8 cellular contexts compared by ENCODE assay signal in genomic region chr10:63711866-63712716, GRCh38.
A peak's percentile ranks its signal among the peaks of the same experiment; 100 is the strongest.
DNase-seq lines count a peak whose midpoint lies in the region; ATAC-seq and TF ChIP-seq lines count a peak whose summit lies in the region.

No MANE protein-coding gene starts in this region.

- H3K27ac Mint-ChIP-seq in stimulated activated effector memory CD8-positive, alpha-beta T cell treated with anti-CD3 and anti-CD28 coated beads, Interleukin-12 subunit alpha, Interleukin-12 subunit beta, amount 100 ng/mL, for 72 hours = no peak overlapping the region

- TF ChIP-seq POLR2A in upper lobe of left lung (IDR thresholded peaks at IDR 0.05) = peak in 1 of 4 donors; percentile 20

- ATAC-seq in lower lobe of right lung (peak; percentile 94 to 95), upper lobe of left lung (ENCODE audit: low FRiP score in 2 of 2) (peak; percentile 86 to 94), GM21515 (IDR thresholded peaks at IDR 0.05; ENCODE audit: unreplicated experiment) (no peak)
- no peak for ATAC-seq in stimulated activated effector memory CD8-positive, alpha-beta T cell treated with anti-CD3 and anti-CD28 coated beads, Interleukin-12 subunit alpha, Interleukin-12 subunit beta, amount 100 ng/mL, for 72 hours

- H3K36me3 ChIP-seq in HEK293 (ENCODE audit: control insufficient read depth in 2 of 2, insufficient read depth in 1 of 2, low read length in 2 of 2) = no peaks in the 10 kb centered on the region
- no peaks in the 10 kb centered on the region for H3K36me3 ChIP-seq in NT2/D1 (ENCODE audit: insufficient read depth, insufficient read length, low read length)
- H3K36me3 ChIP-seq in lower lobe of right lung = no peaks in the 10 kb centered on the region
- H3K36me3 ChIP-seq in upper lobe of left lung = no peaks in the 10 kb centered on the region

- 16% methylated on average over 5 to 6 of the region's 6 CpGs for WGBS in upper lobe of left lung, 2 donors

- no peak for DNase-seq in NT2/D1 (ENCODE audit: low read depth, low spot score)
- DNase-seq in dorsolateral prefrontal cortex = peak; percentile 43 to 79 (median 70)
- DNase-seq in lower lobe of right lung = peak; percentile 93
- peak in 1 of 2 donors; percentile 98 for DNase-seq in upper lobe of left lung
- no peak for DNase-seq in stimulated activated effector memory CD8-positive, alpha-beta T cell treated with anti-CD3 and anti-CD28 coated beads, Interleukin-12 subunit alpha, Interleukin-12 subunit beta, amount 100 ng/mL, for 72 hours (ENCODE audit: low spot score in 2 of 2)
- DNase-seq in GM20000 (ENCODE audit: low spot score) = no peak

- no peak overlapping the region for H3K4me3 ChIP-seq in HEK293 (ENCODE audit: low read depth, low read length)
- no peak overlapping the region for H3K4me3 ChIP-seq in NT2/D1 (ENCODE audit: insufficient read length, low read depth)
- peak overlapping the region in 2 of 59 donors; percentile 12 to 36 for H3K4me3 ChIP-seq in dorsolateral prefrontal cortex
- no peak overlapping the region for H3K4me3 ChIP-seq in lower lobe of right lung
- no peak overlapping the region for H3K4me3 ChIP-seq in upper lobe of left lung

- TF ChIP-seq CTCF in HEK293 (tag by site-specific recombination; IDR thresholded peaks at IDR 0.05) (no peak; the same call in 1 of the 2 replicates), dorsolateral prefrontal cortex (IDR thresholded peaks at IDR 0.05 in 54 of 56, conservative IDR thresholded peaks at IDR 0.05 in 2 of 56; ENCODE audit: low read depth in 1 of 56, partially characterized antibody in 56 of 56) (no peak), lower lobe of right lung (IDR thresholded peaks at IDR 0.05) (no peak), upper lobe of left lung (IDR thresholded peaks at IDR 0.05) (no peak), GM20000 (IDR thresholded peaks at IDR 0.05; ENCODE audit: extremely low read depth, missing control alignments) (no peak)

- peak overlapping the region; percentile 58 for H3K9ac ChIP-seq in NT2/D1 (ENCODE audit: insufficient read length, low read depth)

- H3K4me3 Mint-ChIP-seq in stimulated activated effector memory CD8-positive, alpha-beta T cell treated with anti-CD3 and anti-CD28 coated beads, Interleukin-12 subunit alpha, Interleukin-12 subunit beta, amount 100 ng/mL, for 72 hours = no peak overlapping the region

- H3K4me1 ChIP-seq in HEK293 (ENCODE audit: control insufficient read depth, insufficient read depth, low read length) = peaks cover 21% of the 10 kb centered on the region
- peaks cover 11% of the 10 kb centered on the region for H3K4me1 ChIP-seq in NT2/D1 (ENCODE audit: insufficient read depth, insufficient read length)
- peaks cover 52% of the 10 kb centered on the region for H3K4me1 ChIP-seq in lower lobe of right lung
- H3K4me1 ChIP-seq in upper lobe of left lung = peaks cover 33 to 44% (median 38%) of the 10 kb centered on the region in 4 donors

- POLR2A ChIA-PET in HEK293 (lab: Yijun Ruan, JAX) = interaction anchor here (1.3 to 3.0 kb wide), 4 partner anchors 12 to 82 kb away, joined by 4 to 25 read pairs (median 4); no protein-coding TSS in a partner anchor

- H3K9me3 ChIP-seq in HEK293 (ENCODE audit: control insufficient read depth, insufficient read depth, low read depth, low read length) (no peaks in the 10 kb centered on the region), NT2/D1 (ENCODE audit: insufficient read depth, low read length) (no peaks in the 10 kb centered on the region), lower lobe of right lung (no peaks in the 10 kb centered on the region), upper lobe of left lung (no peaks in the 10 kb centered on the region)

- H3K36me3 Mint-ChIP-seq in stimulated activated effector memory CD8-positive, alpha-beta T cell treated with anti-CD3 and anti-CD28 coated beads, Interleukin-12 subunit alpha, Interleukin-12 subunit beta, amount 100 ng/mL, for 72 hours = no peaks in the 10 kb centered on the region

- H3K9me3 Mint-ChIP-seq in stimulated activated effector memory CD8-positive, alpha-beta T cell treated with anti-CD3 and anti-CD28 coated beads, Interleukin-12 subunit alpha, Interleukin-12 subunit beta, amount 100 ng/mL, for 72 hours = no peaks in the 10 kb centered on the region

- intact Hi-C loops in dorsolateral prefrontal cortex (cut with DNase I) (loop anchor here in 1 of 2 donors (5.0 to 10.0 kb wide), 2 partner anchors 80 to 187 kb away; partner anchors contain the start of gene REEP3), lower lobe of right lung (cut with DNase I) (no loop called here)

- CTCF ChIA-PET in HEK293 (lab: Yijun Ruan, JAX) = interaction anchor here (0.6 to 2.5 kb wide), 7 partner anchors 8 to 555 kb away, joined by 3 to 11 read pairs (median 4); no protein-coding TSS in a partner anchor

- TF ChIP-seq EP300 in upper lobe of left lung (IDR thresholded peaks at IDR 0.05) = peak in 3 of 4 donors; percentile 60 to 80 (median 77)

- H3K4me1 Mint-ChIP-seq in stimulated activated effector memory CD8-positive, alpha-beta T cell treated with anti-CD3 and anti-CD28 coated beads, Interleukin-12 subunit alpha, Interleukin-12 subunit beta, amount 100 ng/mL, for 72 hours = peaks cover 28% of the 10 kb centered on the region

- H3K27me3 ChIP-seq in NT2/D1 (ENCODE audit: insufficient read depth, insufficient read length) (peaks cover 7% of the 10 kb centered on the region), dorsolateral prefrontal cortex (no peaks in the 10 kb centered on the region), lower lobe of right lung (ENCODE audit: low read depth) (no peaks in the 10 kb centered on the region), upper lobe of left lung (no peaks in the 10 kb centered on the region)

- peak overlapping the region; percentile 83 for H3K27ac ChIP-seq in HEK293 (ENCODE audit: extremely low read depth, low read depth, low read length)
- peak overlapping the region in 54 of 59 donors; percentile 8 to 87 (median 68) for H3K27ac ChIP-seq in dorsolateral prefrontal cortex
- H3K27ac ChIP-seq in lower lobe of right lung = peak overlapping the region; percentile 69
- peak overlapping the region; percentile 73 to 87 (median 80) for H3K27ac ChIP-seq in upper lobe of left lung

TF ChIP-seq in HEK293, 187 proteins besides CTCF, POLR2A, EP300 and RAD21 (continues in another document):
- no peak for TF ChIP-seq ZNF354C (tag by site-specific recombination; IDR thresholded peaks at IDR 0.05; ENCODE audit: borderline replicate concordance, low read depth)
- TF ChIP-seq RBAK (tag by site-specific recombination; IDR thresholded peaks at IDR 0.05) = no peak
- TF ChIP-seq ZNF16 (tag by site-specific recombination; IDR thresholded peaks at IDR 0.05; ENCODE audit: low read depth) = no peak
- no peak for TF ChIP-seq ZNF174 (tag by site-specific recombination; IDR thresholded peaks at IDR 0.05)
- no peak for TF ChIP-seq ZNF175 (tag by site-specific recombination; IDR thresholded peaks at IDR 0.05)
- no peak; the same call in 1 of the 2 replicates for TF ChIP-seq ZNF623 (tag by site-specific recombination; IDR thresholded peaks at IDR 0.05)
- TF ChIP-seq ZNF37A (tag by site-specific recombination; IDR thresholded peaks at IDR 0.05) = no peak
- TF ChIP-seq ZSCAN16 (tag by site-specific recombination; IDR thresholded peaks at IDR 0.05) = no peak
- TF ChIP-seq GLI2 (tag by site-specific recombination; IDR thresholded peaks at IDR 0.05; ENCODE audit: borderline replicate concordance, low read depth) = no peak
- TF ChIP-seq KLF9 (tag by site-specific recombination; IDR thresholded peaks at IDR 0.05; ENCODE audit: low read depth) = no peak
- TF ChIP-seq GLIS1 (tag by site-specific recombination; IDR thresholded peaks at IDR 0.05) = peak; percentile 91
- TF ChIP-seq ZNF747 (tag by site-specific recombination; IDR thresholded peaks at IDR 0.05) = no peak
- TF ChIP-seq FEZF1 (tag by site-specific recombination; IDR thresholded peaks at IDR 0.05) = peak; percentile 84
- no peak for TF ChIP-seq ZNF621 (tag by site-specific recombination; IDR thresholded peaks at IDR 0.05)
- no peak for TF ChIP-seq MYNN (tag by site-specific recombination; IDR thresholded peaks at IDR 0.05; ENCODE audit: borderline replicate concordance)
- TF ChIP-seq PATZ1 (tag by site-specific recombination; IDR thresholded peaks at IDR 0.05) = peak; percentile 76; the same call in 1 of the 2 replicates

Comparison
In these comparisons a context has a peak if more than half of its experiments do, and no peak if none do; other contexts are left out.
1. DNase-seq: peak in dorsolateral prefrontal cortex (10 of 10) and lower lobe of right lung (single experiment); none in NT2/D1 (single experiment), stimulated activated effector memory CD8-positive, alpha-beta T cell treated with anti-CD3 and anti-CD28 coated beads, Interleukin-12 subunit alpha, Interleukin-12 subunit beta, amount 100 ng/mL, for 72 hours (0 of 2) and GM20000 (single experiment).
2. ATAC-seq: peak in lower lobe of right lung (2 of 2) and upper lobe of left lung (2 of 2); none in GM21515 (single experiment) and stimulated activated effector memory CD8-positive, alpha-beta T cell treated with anti-CD3 and anti-CD28 coated beads, Interleukin-12 subunit alpha, Interleukin-12 subunit beta, amount 100 ng/mL, for 72 hours (single experiment).
3. Peak in every context shown above with its lines, with median percentiles within 50 percentile points of each other: H3K27ac ChIP-seq.